35 cellular contexts compared by ENCODE assay signal in genomic region chr4:127610488-127610887, GRCh38. TPM values are rescaled to one million over a fixed set of nuclear protein-coding genes. Genes with fewer than 3 reads are reported as not detected.
"Had no signal": no experiment of that assay in that cellular context is flagged by ENCODE, and none has a peak within 500 bp of the region (broad histone marks: within the 10 kb centered on the region; RNA-seq: fewer than 3 reads in every experiment).

No MANE protein-coding gene starts in this region.

- H3K27ac ChIP-seq: adrenal gland, ascending aorta, body of pancreas, brain microvascular endothelial cell, breast epithelium, cardiac muscle cell had no signal

- DNase-seq: activated effector memory CD4-positive, alpha-beta T cell treated with anti-CD3 and anti-CD28 coated beads, Interleukin-2, amount 50 U/mL, for 16 hours; activated effector memory CD4-positive, alpha-beta T cell treated with Interleukin-2 at 50 U/mL for 16 hours; activated gamma-delta T cell; activated gamma-delta T cell treated with Interleukin-2 at 50 U/mL for 16 hours; activated naive CD4-positive, alpha-beta T cell; activated naive CD4-positive, alpha-beta T cell treated with anti-CD3 and anti-CD28 coated beads for 36 hours; activated naive CD4-positive, alpha-beta T cell treated with anti-CD3 and anti-CD28 coated beads, Interleukin-2, amount 10 ng/mL, durations not matched to agents 7 days and 5 days; activated naive CD4-positive, alpha-beta T cell treated with anti-CD3 and anti-CD28 coated beads, Interleukin-2, amount 50 U/mL, for 16 hours; activated naive CD4-positive, alpha-beta T cell treated with Interleukin-2 at 50 U/mL for 16 hours; activated naive CD8-positive, alpha-beta T cell treated with anti-CD3 and anti-CD28 coated beads for 36 hours; activated naive CD8-positive, alpha-beta T cell treated with anti-CD3 and anti-CD28 coated beads, Interleukin-2, amount 10 ng/mL, durations not matched to agents 7 days and 5 days; activated naive CD8-positive, alpha-beta T cell treated with anti-CD3 and anti-CD28 coated beads, Interleukin-2, amount 50 U/mL, for 24 hours; activated T-cell treated with anti-CD3 and anti-CD28 coated beads for 4 hours; activated T-cell treated with anti-CD3 and anti-CD28 coated beads, Interleukin-2, amount 50 U/mL, for 1 hour; activated T-cell treated with anti-CD3 and anti-CD28 coated beads, Interleukin-2, amount 50 U/mL, for 24 hours; activated T-cell treated with anti-CD3 and anti-CD28 coated beads, Interleukin-2, amount 50 U/mL, for 4 hours; activated T-cell treated with anti-CD3 and anti-CD28 coated beads, Interleukin-2, amount 50 U/mL, for 48 hours; activated T-cell treated with anti-CD3 and anti-CD28 coated beads, Interleukin-2, amount 50 U/mL, for 72 hours; adrenal gland; amniotic stem cell; amygdala; anterior cingulate cortex; aorta; body of pancreas; brain microvascular endothelial cell; caudate nucleus; central memory CD4-positive, alpha-beta T cell; cerebellar nuclear complex had no signal

- H3K4me1 ChIP-seq: adrenal gland, ascending aorta, body of pancreas, breast epithelium had no signal

- H3K27me3 ChIP-seq: ascending aorta, body of pancreas, brain microvascular endothelial cell, breast epithelium, cardiac muscle cell had no signal

- FAIRE-seq: astrocyte had no signal

- ATAC-seq: activated naive CD8-positive, alpha-beta T cell treated with anti-CD3 and anti-CD28 coated beads, Interleukin-2, amount 50 U/mL, for 24 hours; activated T-cell treated with anti-CD3 and anti-CD28 coated beads, Interleukin-2, amount 50 U/mL, for 4 hours; activated T-cell treated with anti-CD3 and anti-CD28 coated beads, Interleukin-2, amount 50 U/mL, for 72 hours; activated T-helper 17 cell treated with anti-CD3 and anti-CD28 coated beads, Interleukin-2, amount 50 U/mL, for 72 hours; body of pancreas had no signal

- H3K9me3 ChIP-seq: adrenal gland, ascending aorta, body of pancreas, breast epithelium had no signal

- H3K36me3 ChIP-seq: adrenal gland, ascending aorta, brain microvascular endothelial cell, breast epithelium, cardiac muscle cell had no signal

- H3K4me3 ChIP-seq: adrenal gland, ascending aorta, body of pancreas, breast epithelium, cardiac muscle cell had no signal

RNA-seq across cellular contexts. Expression of gene INTU, which starts 22.3 kb away (rescaled TPM):
- total RNA-seq: activated T-helper 1 cell treated with anti-CD3 and anti-CD28 coated beads, Interleukin-12 subunit alpha, Interleukin-12 subunit beta, Interleukin-2, Interleukin-4 antibody, amounts not matched to agents 30 ng/mL and 10 ng/mL and 1 ng/mL, durations not matched to agents 14 hours and 24 hours and 36 hours; activated T-helper 2 cell treated with anti-CD3 and anti-CD28 coated beads, Interferon-gamma antibody, Interleukin-2, Interleukin-4, amounts not matched to agents 10 μg/mL and 5 μg/mL and 100 μg/mL, durations not matched to agents 14 hours and 24 hours and 36 hours had no signal
